ENCODE assay signal across 8 cellular contexts in genomic region chr5:95861858-95862561, GRCh38. TPM values are rescaled to one million over a fixed set of nuclear protein-coding genes. Genes with fewer than 3 reads are reported as not detected.
DNase-seq lines count a peak whose midpoint lies in the region; ATAC-seq and TF ChIP-seq lines count a peak whose summit lies in the region.

No MANE protein-coding gene starts in this region.

- no peaks in the 10 kb centered on the region for H3K9me2 ChIP-seq in GM23338 (ENCODE audit: insufficient read depth)

- H3K4me3 ChIP-seq in sigmoid colon (no peak overlapping the region), GM23338 (no peak overlapping the region)

- H3K27me3 Mint-ChIP-seq in GM23338 (ENCODE audit: insufficient read depth, low read depth, poor library complexity), result peaks cover 7% of the 10 kb centered on the region

- CTCF ChIA-PET in RWPE1 (lab: Yijun Ruan, JAX), result interaction anchor here (0.6 to 2.0 kb wide), 6 partner anchors 21 to 474 kb away, joined by 3 to 8 read pairs (median 4); no protein-coding TSS in a partner anchor

- H3K27me3 ChIP-seq in sigmoid colon (no peaks in the 10 kb centered on the region), GM23338 (ENCODE audit: insufficient read depth) (no peaks in the 10 kb centered on the region)

- ATAC-seq in GM23338, result no peak
- ATAC-seq in GM21619 (IDR thresholded peaks at IDR 0.05; ENCODE audit: unreplicated experiment), result no peak

- no peaks in the 10 kb centered on the region for H3K9me3 ChIP-seq in sigmoid colon

- H3F3A ChIP-seq in GM23338 (replicated peaks; ENCODE audit: low read depth), result no peaks in the 10 kb centered on the region

- no peaks in the 10 kb centered on the region for H3K36me3 ChIP-seq in sigmoid colon
- no peaks in the 10 kb centered on the region for H3K36me3 ChIP-seq in GM23338 (ENCODE audit: insufficient read depth)

- intact Hi-C loops in sigmoid colon (cut with DNase I), result no loop called here

- TF ChIP-seq EP300 in sigmoid colon (IDR thresholded peaks at IDR 0.05), result no peak

- H3K4me1 ChIP-seq in sigmoid colon, result peaks cover 0 to 31% (median 22%) of the 10 kb centered on the region in 4 donors
- H3K4me1 ChIP-seq in GM23338 (ENCODE audit: insufficient read depth), result no peaks in the 10 kb centered on the region; the same call in 1 of the 2 replicates

- POLR2A ChIA-PET in RWPE1 (lab: Yijun Ruan, JAX; ENCODE audit: low non-redundant PET), result no interaction called here

- no peak for TF ChIP-seq CTCF in RWPE1 (conservative IDR thresholded peaks at IDR 0.05; ENCODE audit: low read depth)
- no peak for TF ChIP-seq CTCF in sigmoid colon (IDR thresholded peaks at IDR 0.05)
- TF ChIP-seq CTCF in GM23338 (conservative IDR thresholded peaks at IDR 0.05; ENCODE audit: low read depth in 2 of 2), result no peak

- no peaks in the 10 kb centered on the region for H4K20me1 ChIP-seq in GM23338 (replicated peaks; ENCODE audit: insufficient read depth)

- peak overlapping the region; percentile 71 for H3K27ac ChIP-seq in RWPE1
- peak overlapping the region; percentile 44 for H3K27ac ChIP-seq in cingulate gyrus (ENCODE audit: low read depth, low read length)
- peak overlapping the region; percentile 4 to 58 (median 24) for H3K27ac ChIP-seq in sigmoid colon
- no peak overlapping the region for H3K27ac ChIP-seq in GM23338 (ENCODE audit: low read depth)

- H3K4me1 Mint-ChIP-seq in GM23338, result peaks cover 24% of the 10 kb centered on the region

- no peak for TF ChIP-seq POLR2A in sigmoid colon (IDR thresholded peaks at IDR 0.05)

- H3K4me3 Mint-ChIP-seq in GM23338, result no peak overlapping the region

- H2AFZ ChIP-seq in GM23338, result no peak overlapping the region

- no peaks in the 10 kb centered on the region for H3K9me3 Mint-ChIP-seq in GM23338

- no peak overlapping the region for H3K4me2 ChIP-seq in GM23338

- no peaks in the 10 kb centered on the region for H3K36me3 Mint-ChIP-seq in GM23338 (ENCODE audit: low read depth)

- peak; percentile 72 for DNase-seq in DMS53 (lab: John Stamatoyannopoulos, UW)
- DNase-seq in RWPE1 (ENCODE audit: low spot score), result peak; percentile 91
- no peak for DNase-seq in sigmoid colon
- DNase-seq in cerebellar cortex (ENCODE audit: low spot score), result no peak
- no peak for DNase-seq in GM23338 (ENCODE audit: low spot score)
- no peak for DNase-seq in NCI-H1417 treated with DMSO at 0.1 percent for 48 hours (lab: John Stamatoyannopoulos, UW)

- H3K27ac Mint-ChIP-seq in GM23338, result no peak overlapping the region

- WGBS in sigmoid colon, 2 donors, result 77 to 82% methylated on average over 8 of the region's 8 CpGs

- H3K79me2 ChIP-seq in GM23338 (replicated peaks; ENCODE audit: insufficient read depth), result no peaks in the 10 kb centered on the region

TF ChIP-seq in GM23338, 12 proteins besides CTCF, POLR2A, EP300 and RAD21:
- TF ChIP-seq ZNF114 (CRISPR knock-in tag; IDR thresholded peaks at IDR 0.05) (no peak), CREB1 (CRISPR knock-in tag; IDR thresholded peaks at IDR 0.05; ENCODE audit: low read depth) (no peak), POLR2AphosphoS5 (IDR thresholded peaks at IDR 0.05; ENCODE audit: low read depth) (no peak), REST (IDR thresholded peaks at IDR 0.05; ENCODE audit: unreplicated experiment) (no peak), EZH2 (IDR thresholded peaks at IDR 0.05; ENCODE audit: low read depth, unreplicated experiment) (no peak), ZNF462 (CRISPR knock-in tag; IDR thresholded peaks at IDR 0.05) (no peak)

RNA-seq across cellular contexts. Expression of gene GLRX, which starts 39.5 kb away (rescaled TPM):
- 10 to 100 TPM; 30.2 to 43.2 (median 42.8) TPM for total RNA-seq in sigmoid colon
- polyA plus RNA-seq in sigmoid colon (100 to 1,000 TPM; 220 to 409 (median 261) TPM), GM23338 (2016; fragmentation: Nextera tagmentation; extraction: Ambion mirVana) (42.2 and 42.9 TPM in 2 replicates)
- 9.5 and 14.9 TPM in 2 replicates for total RNA-seq in GM23338 (2014; rRNA removed; shearing (Covaris generic))

Comparison
In these comparisons a context has a peak if more than half of its experiments do, and no peak if none do; other contexts are left out.
1. DNase-seq: peak in DMS53 (single experiment) and RWPE1 (single experiment); none in sigmoid colon (single experiment), cerebellar cortex (single experiment), GM23338 (single experiment) and NCI-H1417 treated with DMSO at 0.1 percent for 48 hours (single experiment).